ENCODE assay signal across 1 cellular context in the genomic region with DNA sequence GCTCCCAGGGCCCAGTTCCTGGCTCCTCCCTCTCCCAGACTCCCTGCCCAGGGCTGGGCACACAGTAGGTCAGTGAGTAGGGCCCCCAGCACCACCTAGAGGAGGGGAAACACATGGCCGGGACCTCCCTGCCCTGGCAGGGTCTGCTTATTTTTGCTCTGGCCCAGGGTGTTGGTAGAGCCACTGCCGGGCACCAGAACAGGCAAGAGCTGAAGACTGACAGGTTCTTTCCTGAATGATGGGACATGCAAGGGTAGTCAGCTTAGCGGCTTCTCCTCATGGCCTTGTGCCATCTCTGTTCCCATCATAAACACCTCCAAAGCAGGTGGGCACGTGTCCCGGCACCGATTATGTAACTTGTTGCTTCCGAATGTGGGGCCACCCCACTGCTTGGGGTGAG.
TF ChIP-seq lines count a peak whose summit lies in the region.

No MANE protein-coding gene starts in this region.

TF ChIP-seq in HepG2, 621 proteins besides CTCF, POLR2A, EP300 and RAD21:
- TF ChIP-seq, protein P1, sequence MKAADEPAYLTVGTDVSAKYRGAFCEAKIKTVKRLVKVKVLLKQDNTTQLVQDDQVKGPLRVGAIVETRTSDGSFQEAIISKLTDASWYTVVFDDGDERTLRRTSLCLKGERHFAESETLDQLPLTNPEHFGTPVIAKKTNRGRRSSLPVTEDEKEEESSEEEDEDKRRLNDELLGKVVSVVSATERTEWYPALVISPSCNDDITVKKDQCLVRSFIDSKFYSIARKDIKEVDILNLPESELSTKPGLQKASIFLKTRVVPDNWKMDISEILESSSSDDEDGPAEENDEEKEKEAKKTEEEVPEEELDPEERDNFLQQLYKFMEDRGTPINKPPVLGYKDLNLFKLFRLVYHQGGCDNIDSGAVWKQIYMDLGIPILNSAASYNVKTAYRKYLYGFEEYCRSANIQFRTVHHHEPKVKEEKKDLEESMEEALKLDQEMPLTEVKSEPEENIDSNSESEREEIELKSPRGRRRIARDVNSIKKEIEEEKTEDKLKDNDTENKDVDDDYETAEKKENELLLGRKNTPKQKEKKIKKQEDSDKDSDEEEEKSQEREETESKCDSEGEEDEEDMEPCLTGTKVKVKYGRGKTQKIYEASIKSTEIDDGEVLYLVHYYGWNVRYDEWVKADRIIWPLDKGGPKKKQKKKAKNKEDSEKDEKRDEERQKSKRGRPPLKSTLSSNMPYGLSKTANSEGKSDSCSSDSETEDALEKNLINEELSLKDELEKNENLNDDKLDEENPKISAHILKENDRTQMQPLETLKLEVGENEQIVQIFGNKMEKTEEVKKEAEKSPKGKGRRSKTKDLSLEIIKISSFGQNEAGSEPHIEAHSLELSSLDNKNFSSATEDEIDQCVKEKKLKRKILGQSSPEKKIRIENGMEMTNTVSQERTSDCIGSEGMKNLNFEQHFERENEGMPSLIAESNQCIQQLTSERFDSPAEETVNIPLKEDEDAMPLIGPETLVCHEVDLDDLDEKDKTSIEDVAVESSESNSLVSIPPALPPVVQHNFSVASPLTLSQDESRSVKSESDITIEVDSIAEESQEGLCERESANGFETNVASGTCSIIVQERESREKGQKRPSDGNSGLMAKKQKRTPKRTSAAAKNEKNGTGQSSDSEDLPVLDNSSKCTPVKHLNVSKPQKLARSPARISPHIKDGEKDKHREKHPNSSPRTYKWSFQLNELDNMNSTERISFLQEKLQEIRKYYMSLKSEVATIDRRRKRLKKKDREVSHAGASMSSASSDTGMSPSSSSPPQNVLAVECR (CRISPR knock-in tag; IDR thresholded peaks at IDR 0.05; ENCODE audit: borderline replicate concordance), result peak; percentile 52
- TF ChIP-seq, protein P2, sequence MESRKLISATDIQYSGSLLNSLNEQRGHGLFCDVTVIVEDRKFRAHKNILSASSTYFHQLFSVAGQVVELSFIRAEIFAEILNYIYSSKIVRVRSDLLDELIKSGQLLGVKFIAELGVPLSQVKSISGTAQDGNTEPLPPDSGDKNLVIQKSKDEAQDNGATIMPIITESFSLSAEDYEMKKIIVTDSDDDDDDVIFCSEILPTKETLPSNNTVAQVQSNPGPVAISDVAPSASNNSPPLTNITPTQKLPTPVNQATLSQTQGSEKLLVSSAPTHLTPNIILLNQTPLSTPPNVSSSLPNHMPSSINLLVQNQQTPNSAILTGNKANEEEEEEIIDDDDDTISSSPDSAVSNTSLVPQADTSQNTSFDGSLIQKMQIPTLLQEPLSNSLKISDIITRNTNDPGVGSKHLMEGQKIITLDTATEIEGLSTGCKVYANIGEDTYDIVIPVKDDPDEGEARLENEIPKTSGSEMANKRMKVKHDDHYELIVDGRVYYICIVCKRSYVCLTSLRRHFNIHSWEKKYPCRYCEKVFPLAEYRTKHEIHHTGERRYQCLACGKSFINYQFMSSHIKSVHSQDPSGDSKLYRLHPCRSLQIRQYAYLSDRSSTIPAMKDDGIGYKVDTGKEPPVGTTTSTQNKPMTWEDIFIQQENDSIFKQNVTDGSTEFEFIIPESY (CRISPR knock-in tag; IDR thresholded peaks at IDR 0.05), result peak; percentile 47; the same call in 1 of the 2 replicates
- no peak for TF ChIP-seq SRY (CRISPR knock-in tag; IDR thresholded peaks at IDR 0.05)
- TF ChIP-seq LCORL (IDR thresholded peaks at IDR 0.05), result no peak
- peak; percentile 34; the same call in 1 of the 2 replicates for TF ChIP-seq LCORL (CRISPR knock-in tag; IDR thresholded peaks at IDR 0.05)
- TF ChIP-seq ZNF253 (CRISPR knock-in tag; IDR thresholded peaks at IDR 0.05; ENCODE audit: borderline replicate concordance), result 0 out of 2 replicates have a peak, but pooled peaks have one; percentile 34
- TF ChIP-seq, protein P3, sequence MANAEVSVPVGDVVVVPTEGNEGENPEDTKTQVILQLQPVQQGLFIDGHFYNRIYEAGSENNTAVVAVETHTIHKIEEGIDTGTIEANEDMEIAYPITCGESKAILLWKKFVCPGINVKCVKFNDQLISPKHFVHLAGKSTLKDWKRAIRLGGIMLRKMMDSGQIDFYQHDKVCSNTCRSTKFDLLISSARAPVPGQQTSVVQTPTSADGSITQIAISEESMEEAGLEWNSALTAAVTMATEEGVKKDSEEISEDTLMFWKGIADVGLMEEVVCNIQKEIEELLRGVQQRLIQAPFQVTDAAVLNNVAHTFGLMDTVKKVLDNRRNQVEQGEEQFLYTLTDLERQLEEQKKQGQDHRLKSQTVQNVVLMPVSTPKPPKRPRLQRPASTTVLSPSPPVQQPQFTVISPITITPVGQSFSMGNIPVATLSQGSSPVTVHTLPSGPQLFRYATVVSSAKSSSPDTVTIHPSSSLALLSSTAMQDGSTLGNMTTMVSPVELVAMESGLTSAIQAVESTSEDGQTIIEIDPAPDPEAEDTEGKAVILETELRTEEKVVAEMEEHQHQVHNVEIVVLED (CRISPR knock-in tag; IDR thresholded peaks at IDR 0.05; ENCODE audit: borderline replicate concordance), result no peak
- TF ChIP-seq ZKSCAN1 (IDR thresholded peaks at IDR 0.05; ENCODE audit: low read length), result peak; percentile 80; the same call in 1 of the 2 replicates
- 0 out of 2 replicates have a peak, but pooled peaks have one; percentile 33 for TF ChIP-seq CCDC6 (CRISPR knock-in tag; IDR thresholded peaks at IDR 0.05)
- 0 out of 2 replicates have a peak, but pooled peaks have one; percentile 14 for TF ChIP-seq ZMYM4 (CRISPR knock-in tag; IDR thresholded peaks at IDR 0.05)
- no peak for TF ChIP-seq BHLHE40 (IDR thresholded peaks at IDR 0.05; ENCODE audit: low read length)
- TF ChIP-seq RXRB (CRISPR knock-in tag; IDR thresholded peaks at IDR 0.05; ENCODE audit: borderline replicate concordance), result 0 out of 2 replicates have a peak, but pooled peaks have one; percentile 18
- TF ChIP-seq, protein P4, sequence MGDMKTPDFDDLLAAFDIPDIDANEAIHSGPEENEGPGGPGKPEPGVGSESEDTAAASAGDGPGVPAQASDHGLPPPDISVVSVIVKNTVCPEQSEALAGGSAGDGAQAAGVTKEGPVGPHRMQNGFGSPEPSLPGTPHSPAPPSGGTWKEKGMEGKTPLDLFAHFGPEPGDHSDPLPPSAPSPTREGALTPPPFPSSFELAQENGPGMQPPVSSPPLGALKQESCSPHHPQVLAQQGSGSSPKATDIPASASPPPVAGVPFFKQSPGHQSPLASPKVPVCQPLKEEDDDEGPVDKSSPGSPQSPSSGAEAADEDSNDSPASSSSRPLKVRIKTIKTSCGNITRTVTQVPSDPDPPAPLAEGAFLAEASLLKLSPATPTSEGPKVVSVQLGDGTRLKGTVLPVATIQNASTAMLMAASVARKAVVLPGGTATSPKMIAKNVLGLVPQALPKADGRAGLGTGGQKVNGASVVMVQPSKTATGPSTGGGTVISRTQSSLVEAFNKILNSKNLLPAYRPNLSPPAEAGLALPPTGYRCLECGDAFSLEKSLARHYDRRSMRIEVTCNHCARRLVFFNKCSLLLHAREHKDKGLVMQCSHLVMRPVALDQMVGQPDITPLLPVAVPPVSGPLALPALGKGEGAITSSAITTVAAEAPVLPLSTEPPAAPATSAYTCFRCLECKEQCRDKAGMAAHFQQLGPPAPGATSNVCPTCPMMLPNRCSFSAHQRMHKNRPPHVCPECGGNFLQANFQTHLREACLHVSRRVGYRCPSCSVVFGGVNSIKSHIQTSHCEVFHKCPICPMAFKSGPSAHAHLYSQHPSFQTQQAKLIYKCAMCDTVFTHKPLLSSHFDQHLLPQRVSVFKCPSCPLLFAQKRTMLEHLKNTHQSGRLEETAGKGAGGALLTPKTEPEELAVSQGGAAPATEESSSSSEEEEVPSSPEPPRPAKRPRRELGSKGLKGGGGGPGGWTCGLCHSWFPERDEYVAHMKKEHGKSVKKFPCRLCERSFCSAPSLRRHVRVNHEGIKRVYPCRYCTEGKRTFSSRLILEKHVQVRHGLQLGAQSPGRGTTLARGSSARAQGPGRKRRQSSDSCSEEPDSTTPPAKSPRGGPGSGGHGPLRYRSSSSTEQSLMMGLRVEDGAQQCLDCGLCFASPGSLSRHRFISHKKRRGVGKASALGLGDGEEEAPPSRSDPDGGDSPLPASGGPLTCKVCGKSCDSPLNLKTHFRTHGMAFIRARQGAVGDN (CRISPR knock-in tag; IDR thresholded peaks at IDR 0.05), result 0 out of 2 replicates have a peak, but pooled peaks have one; percentile 30
